21 cellular contexts compared by ENCODE assay signal in the genomic region with DNA sequence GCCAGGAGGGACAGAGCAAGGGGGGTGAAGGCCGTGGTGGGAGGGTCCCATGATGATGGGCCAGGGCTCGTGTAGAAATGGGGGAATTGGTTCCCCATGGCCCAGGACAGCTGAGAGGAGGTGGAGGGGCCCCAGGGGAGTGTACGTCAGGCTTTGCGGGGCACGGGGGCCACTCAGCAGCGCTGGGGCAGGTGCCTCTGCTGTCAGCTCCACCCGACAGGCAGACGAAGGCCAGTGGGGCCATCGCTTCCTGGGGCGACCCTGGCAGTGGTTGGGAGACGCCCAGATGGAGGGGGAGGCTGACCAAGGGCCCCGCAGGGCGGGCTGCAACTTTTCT. TPM values are rescaled to one million over a fixed set of nuclear protein-coding genes. Genes with fewer than 3 reads are reported as not detected.
DNase-seq lines count a peak whose midpoint lies in the region; ATAC-seq, FAIRE-seq and TF ChIP-seq lines count a peak whose summit lies in the region.
"Had no signal": no experiment of that assay in that cellular context is flagged by ENCODE, and none has a peak within 500 bp of the region (broad histone marks: within the 10 kb centered on the region; RNA-seq: fewer than 3 reads in every experiment).

No MANE protein-coding gene starts in this region.

- TF ChIP-seq EP300 in gastroesophageal sphincter (IDR thresholded peaks at IDR 0.05) = no peak
- TF ChIP-seq EP300 in sigmoid colon (IDR thresholded peaks at IDR 0.05) = no peak

- in situ Hi-C loops in Panc1 (cut with HindIII; ENCODE audit: low pct_unique_long_range_greater_than_20kb, low sequenced_read_pairs) = no loop called here

- no peak for FAIRE-seq in GM19239 (lab: Jason Lieb, UNC)
- FAIRE-seq: D721Med, G401.6, kidney had no signal

- no peaks in the 10 kb centered on the region for H3K27me3 ChIP-seq in BLaER1 treated with 17β-estradiol and CSF1 and Interleukin-3, amounts not matched to agents 10 nM and 100 nM
- H3K27me3 ChIP-seq in Panc1 (ENCODE audit: control insufficient read depth, insufficient read depth, low read length) (no peaks in the 10 kb centered on the region), gastroesophageal sphincter (no peaks in the 10 kb centered on the region), sigmoid colon (no peaks in the 10 kb centered on the region)
- H3K27me3 ChIP-seq: neural progenitor cell, uterus had no signal

- DNase-seq in Panc1 (ENCODE audit: low read depth, low spot score) = no peak
- DNase-seq in sigmoid colon = no peak
- no peak for DNase-seq in GM19239 (ENCODE audit: insufficient read length, low spot score)
- DNase-seq in NCI-H510A treated with DMSO at 0.1 percent for 48 hours (lab: John Stamatoyannopoulos, UW) = no peak
- DNase-seq: H9, NCI-H2029 treated with DMSO at 0.1 percent for 48 hours, SHP77 treated with DMSO at 0.1 percent for 48 hours, uterus had no signal

- POLR2A ChIA-PET in Panc1 (lab: Charles Lee) = no interaction called here

- peaks cover 0 to 6% (median 0%) of the 10 kb centered on the region in 11 experiments; a peak in 4 of 22 replicates for H3K9me3 ChIP-seq in BLaER1 treated with 17β-estradiol and CSF1 and Interleukin-3, amounts not matched to agents 10 nM and 100 nM (replicated peaks in 1 of 11)
- no peaks in the 10 kb centered on the region for H3K9me3 ChIP-seq in Panc1 (ENCODE audit: control insufficient read depth, insufficient read depth, low read depth, low read length)
- no peaks in the 10 kb centered on the region for H3K9me3 ChIP-seq in gastroesophageal sphincter
- H3K9me3 ChIP-seq in sigmoid colon = no peaks in the 10 kb centered on the region
- H3K9me3 ChIP-seq: uterus had no signal

- H3K27ac ChIP-seq in BLaER1 treated with 17β-estradiol and CSF1 and Interleukin-3, amounts not matched to agents 10 nM and 100 nM = peak overlapping the region in 1 of 11 experiments; percentile 12; a peak in 1 of 22 replicates
- H3K27ac ChIP-seq in Panc1 (ENCODE audit: low read length) = no peak overlapping the region
- peak overlapping the region in 3 of 4 donors; percentile 37 to 66 (median 42) for H3K27ac ChIP-seq in gastroesophageal sphincter
- peak overlapping the region in 3 of 4 donors; percentile 52 to 66 (median 57) for H3K27ac ChIP-seq in sigmoid colon
- H3K27ac ChIP-seq: KMS-11, neural progenitor cell, uterus had no signal

- peaks cover 37 to 68% (median 55%) of the 10 kb centered on the region in 11 experiments for H3K36me3 ChIP-seq in BLaER1 treated with 17β-estradiol and CSF1 and Interleukin-3, amounts not matched to agents 10 nM and 100 nM
- H3K36me3 ChIP-seq in Panc1 (ENCODE audit: control insufficient read depth, insufficient read depth, low read length) (no peaks in the 10 kb centered on the region; the same call in 1 of the 2 replicates), gastroesophageal sphincter (peaks cover 0 to 62% of the 10 kb centered on the region in 2 donors), sigmoid colon (peaks cover 13 to 49% (median 31%) of the 10 kb centered on the region in 4 donors)
- H3K36me3 ChIP-seq: neural progenitor cell, uterus had no signal

- no peak for TF ChIP-seq POLR2A in gastroesophageal sphincter (IDR thresholded peaks at IDR 0.05)
- no peak for TF ChIP-seq POLR2A in sigmoid colon (IDR thresholded peaks at IDR 0.05)

- TF ChIP-seq CTCF in Panc1 (IDR thresholded peaks at IDR 0.05) (no peak), gastroesophageal sphincter (IDR thresholded peaks at IDR 0.05) (no peak), sigmoid colon (IDR thresholded peaks at IDR 0.05) (no peak)

- BruUV-seq in Panc1 (replicated peaks; lab: Mats Ljungman, UMichigan) = no TSS peak

- H3K4me1 ChIP-seq in BLaER1 treated with 17β-estradiol and CSF1 and Interleukin-3, amounts not matched to agents 10 nM and 100 nM = peaks cover 14 to 54% (median 51%) of the 10 kb centered on the region in 10 experiments; a peak in 19 of 20 replicates
- H3K4me1 ChIP-seq in Panc1 (ENCODE audit: control insufficient read depth, insufficient read depth, low read length) = peaks cover 7% of the 10 kb centered on the region; the same call in 1 of the 2 replicates
- H3K4me1 ChIP-seq in gastroesophageal sphincter = peaks cover 0 to 28% (median 0%) of the 10 kb centered on the region in 3 donors
- peaks cover 0 to 6% (median 2%) of the 10 kb centered on the region in 4 donors for H3K4me1 ChIP-seq in sigmoid colon
- H3K4me1 ChIP-seq: neural progenitor cell, uterus had no signal

- peaks cover 65 to 84% (median 74%) of the 10 kb centered on the region in 11 experiments; a peak in 21 of 22 replicates for H4K20me1 ChIP-seq in BLaER1 treated with 17β-estradiol and CSF1 and Interleukin-3, amounts not matched to agents 10 nM and 100 nM

- peak overlapping the region in 3 of 11 experiments; percentile 15 to 27 (median 24); a peak in 5 of 22 replicates for H3K9ac ChIP-seq in BLaER1 treated with 17β-estradiol and CSF1 and Interleukin-3, amounts not matched to agents 10 nM and 100 nM
- H3K9ac ChIP-seq: KMS-11, neural progenitor cell had no signal

- CTCF ChIA-PET in Panc1 (lab: Charles Lee) = no interaction called here

- H3K4me2 ChIP-seq in BLaER1 treated with 17β-estradiol and CSF1 and Interleukin-3, amounts not matched to agents 10 nM and 100 nM = peak overlapping the region; percentile 16 to 88 (median 75); a peak in 18 of 22 replicates
- H3K4me2 ChIP-seq: KMS-11, neural progenitor cell had no signal

- WGBS in gastroesophageal sphincter (ENCODE audit: low coverage in 1 of 2), 2 donors = no CpG with 5 or more reads among the region's 13 CpGs
- 74 to 81% methylated on average over 13 of the region's 13 CpGs for WGBS in sigmoid colon, 2 donors

- no peak overlapping the region for H3K4me3 ChIP-seq in BLaER1 treated with 17β-estradiol and CSF1 and Interleukin-3, amounts not matched to agents 10 nM and 100 nM
- H3K4me3 ChIP-seq in Panc1 (ENCODE audit: low read depth in 2 of 2, low read length in 2 of 2) = no peak overlapping the region
- H3K4me3 ChIP-seq in gastroesophageal sphincter = peak overlapping the region in 1 of 2 donors; percentile 16
- peak overlapping the region in 1 of 4 donors; percentile 11 for H3K4me3 ChIP-seq in sigmoid colon
- H3K4me3 ChIP-seq: neural progenitor cell, uterus had no signal

- ATAC-seq in Panc1 (peak; percentile 4; the same call in 1 of the 2 replicates), gastroesophageal sphincter (peak; percentile 5), HG03432 (IDR thresholded peaks at IDR 0.05; ENCODE audit: unreplicated experiment) (no peak), HG02870 (IDR thresholded peaks at IDR 0.05; ENCODE audit: unreplicated experiment) (no peak)
- ATAC-seq: WTC11 had no signal

- intact Hi-C loops in Panc1 (cut with micrococcal nuclease; ENCODE audit: unreplicated experiment) = no loop called here
- intact Hi-C loops in sigmoid colon (cut with DNase I) = no loop called here

RNA-seq across cellular contexts. Expression of a gene that starts 1.9 kb away (rescaled TPM):
- total RNA-seq in Panc1 (2021; ENCODE audit: unreplicated experiment) = not detected
- 8.4 TPM for polyA plus RNA-seq in Panc1 (2012; ENCODE audit: insufficient read length)
- total RNA-seq in gastroesophageal sphincter = not detected
- 1 to 10 TPM in 1 of 4 donors, not detected in 3; 1.4 TPM for total RNA-seq in sigmoid colon
- polyA plus RNA-seq in sigmoid colon = 1 to 10 TPM in 1 of 3 donors, not detected in 2; 1.5 TPM
- total RNA-seq: fibroblast of villous mesenchyme, NCI-H460, pulmonary artery endothelial cell had no signal

RNA-seq across cellular contexts. Expression of a gene that starts 20.3 kb away (rescaled TPM):
- total RNA-seq in Panc1 (2021; ENCODE audit: unreplicated experiment) (98.8 TPM), gastroesophageal sphincter (10 to 100 TPM; 22.1 to 94.1 (median 42.2) TPM), sigmoid colon (10 to 100 TPM; 13.7 to 36.0 (median 22.6) TPM)
- polyA plus RNA-seq in Panc1 (2012; ENCODE audit: insufficient read length) = 140 TPM
- polyA plus RNA-seq in sigmoid colon = 10 to 100 TPM in 1 of 3 donors, 1 to 10 TPM in 2; 2.4 to 53.5 (median 8.6) TPM

RNA-seq across cellular contexts. Expression of a gene that starts 31.0 kb away (rescaled TPM):
- total RNA-seq in Panc1 (2021; ENCODE audit: unreplicated experiment) (48.7 TPM), gastroesophageal sphincter (10 to 100 TPM; 17.6 to 32.9 (median 23.0) TPM), sigmoid colon (10 to 100 TPM; 11.8 to 44.6 (median 20.5) TPM)
- 50.4 TPM for polyA plus RNA-seq in Panc1 (2012; ENCODE audit: insufficient read length)
- polyA plus RNA-seq in sigmoid colon = 10 to 100 TPM; 11.4 to 33.3 (median 13.9) TPM

RNA-seq across cellular contexts. Expression of a gene that starts 35.7 kb away (rescaled TPM):
- total RNA-seq in Panc1 (2021; ENCODE audit: unreplicated experiment) = 74.7 TPM
- 113 TPM for polyA plus RNA-seq in Panc1 (2012; ENCODE audit: insufficient read length)
- 100 to 1,000 TPM; 106 to 203 (median 154) TPM for total RNA-seq in gastroesophageal sphincter
- 100 to 1,000 TPM; 105 to 148 (median 120) TPM for total RNA-seq in sigmoid colon
- 10 to 100 TPM; 61.3 to 85.9 (median 78.2) TPM for polyA plus RNA-seq in sigmoid colon

RNA-seq across cellular contexts. Expression of a gene that starts 36.6 kb away (rescaled TPM):
- total RNA-seq in Panc1 (2021; ENCODE audit: unreplicated experiment) (24.9 TPM), gastroesophageal sphincter (10 to 100 TPM; 16.5 to 30.7 (median 20.3) TPM), sigmoid colon (10 to 100 TPM; 11.7 to 18.1 (median 17.0) TPM)
- polyA plus RNA-seq in Panc1 (2012; ENCODE audit: insufficient read length) = 38.2 TPM
- 10 to 100 TPM in 1 of 3 donors, 1 to 10 TPM in 2; 7.2 to 22.5 (median 7.2) TPM for polyA plus RNA-seq in sigmoid colon

Comparison
In these comparisons a context has a peak if more than half of its experiments do, and no peak if none do; other contexts are left out.
1. ATAC-seq: peak in Panc1 (single experiment) and gastroesophageal sphincter (single experiment); none in HG03432 (single experiment) and HG02870 (single experiment).